Comparison of ENCODE assay signal across 8 cellular contexts in genomic region chr6:75935473-75935793, GRCh38.
DNase-seq lines count a peak whose midpoint lies in the region; ATAC-seq and TF ChIP-seq lines count a peak whose summit lies in the region.

No MANE protein-coding gene starts in this region.

- 36 to 44% (median 39%) methylated on average over 12 of the region's 12 CpGs for WGBS in psoas muscle, 3 donors

- H3K4me3 ChIP-seq in epithelial cell of esophagus (ENCODE audit: low read length) (peak overlapping the region; percentile 17), psoas muscle (peak overlapping the region; percentile 58)

- TF ChIP-seq CTCF in epithelial cell of esophagus (IDR thresholded peaks at IDR 0.05; ENCODE audit: insufficient read depth, low read depth, low read length, missing control alignments) (no peak), psoas muscle (IDR thresholded peaks at IDR 0.05) (no peak)

- H3K27ac ChIP-seq in psoas muscle = no peak overlapping the region

- H3K9me3 ChIP-seq in psoas muscle = no peaks in the 10 kb centered on the region

- intact Hi-C loops in psoas muscle (cut with DNase I) = loop anchor here in 1 of 2 donors (10.0 kb wide), 1 partner anchor 1529 kb away; the partner anchor contains the start of gene HTR1B

- ATAC-seq in GM18870 (IDR thresholded peaks at IDR 0.05; ENCODE audit: unreplicated experiment) = peak; percentile 2
- ATAC-seq in HG03378 (IDR thresholded peaks at IDR 0.05; ENCODE audit: unreplicated experiment) = peak; percentile 4
- no peak for ATAC-seq in psoas muscle
- no peak for ATAC-seq in HG03571 (IDR thresholded peaks at IDR 0.05; ENCODE audit: unreplicated experiment)

- no peaks in the 10 kb centered on the region for H3K4me1 ChIP-seq in psoas muscle

- H3K27me3 ChIP-seq in psoas muscle (ENCODE audit: insufficient read depth in 3 of 3, low read length in 2 of 3) = peaks cover 0 to 2% (median 0%) of the 10 kb centered on the region in 3 donors

- no peak for DNase-seq in epithelial cell of esophagus (ENCODE audit: low read depth)
- DNase-seq in psoas muscle = no peak
- no peak for DNase-seq in NCI-H2227 (lab: John Stamatoyannopoulos, UW; ENCODE audit: unreplicated experiment)
- DNase-seq in NCI-H1694 treated with DMSO at 0.1 percent for 48 hours (lab: John Stamatoyannopoulos, UW) = no peak
- DNase-seq in middle frontal gyrus (ENCODE audit: extremely low spot score, low spot score) = no peak

- H3K36me3 ChIP-seq in psoas muscle (ENCODE audit: insufficient read depth in 1 of 2, low read depth in 1 of 2) = no peaks in the 10 kb centered on the region

Comparison
In these comparisons a context has a peak if more than half of its experiments do, and no peak if none do; other contexts are left out.
1. ATAC-seq: peak in GM18870 (single experiment) and HG03378 (single experiment); none in psoas muscle (0 of 4) and HG03571 (single experiment).